Comparison of ENCODE assay signal across 16 cellular contexts in the genomic region with DNA sequence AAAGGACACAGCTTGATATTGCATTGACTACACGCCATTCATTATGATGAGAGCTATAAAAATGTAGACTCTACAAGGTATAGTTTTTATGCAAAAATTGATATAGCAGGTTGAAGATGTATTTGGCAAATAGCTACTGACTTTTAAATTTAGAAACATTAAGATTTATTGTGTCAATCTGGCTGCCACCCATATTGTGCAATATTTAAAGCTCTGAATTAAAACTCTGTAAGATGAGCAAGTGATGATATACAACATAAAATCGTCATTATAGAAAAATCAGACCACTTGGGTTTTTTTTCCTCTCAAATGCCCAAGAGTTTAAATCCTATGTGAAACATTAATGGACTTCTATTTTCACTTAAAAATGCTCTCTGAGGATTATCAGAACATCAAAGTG. TPM values are rescaled to one million over a fixed set of nuclear protein-coding genes. Genes with fewer than 3 reads are reported as not detected.
DNase-seq lines count a peak whose midpoint lies in the region; ATAC-seq, FAIRE-seq and TF ChIP-seq lines count a peak whose summit lies in the region.
"Had no signal": no experiment of that assay in that cellular context is flagged by ENCODE, and none has a peak within 500 bp of the region (broad histone marks: within the 10 kb centered on the region; RNA-seq: fewer than 3 reads in every experiment).

No MANE protein-coding gene starts in this region.

- peak overlapping the region; percentile 24 for H3K9ac ChIP-seq in GM23248
- H3K9ac ChIP-seq in PC-3 (ENCODE audit: low read length), result no peak overlapping the region
- peak overlapping the region; percentile 47 for H3K9ac ChIP-seq in endothelial cell of umbilical vein (replicated peaks; ENCODE audit: extremely low read depth, insufficient read depth, low read length)
- H3K9ac ChIP-seq: KMS-11 had no signal

- H3K79me2 ChIP-seq in GM23248 (ENCODE audit: insufficient read depth) (no peaks in the 10 kb centered on the region), PC-3 (ENCODE audit: low read length) (no peaks in the 10 kb centered on the region), endothelial cell of umbilical vein (ENCODE audit: control insufficient read depth, insufficient read depth, low read length) (no peaks in the 10 kb centered on the region)

- CTCF ChIA-PET in PC-3 (lab: Charles Lee) (no interaction called here), endothelial cell of umbilical vein (lab: Charles Lee) (interaction anchor here (0.8 to 1.7 kb wide), 7 partner anchors 15 to 223 kb away, joined by 3 to 5 read pairs (median 3); no protein-coding TSS in a partner anchor)

- TF ChIP-seq CTCF in PC-3 (conservative IDR thresholded peaks at IDR 0.05; ENCODE audit: low read depth, low read length) (no peak), endothelial cell of umbilical vein (IDR thresholded peaks at IDR 0.05; ENCODE audit: extremely low read depth in 1 of 2, insufficient read depth in 1 of 2, low read depth in 1 of 2, low read length in 2 of 2) (no peak)

- H2AFZ ChIP-seq in GM23248 (no peak overlapping the region), PC-3 (ENCODE audit: low read length) (no peak overlapping the region), endothelial cell of umbilical vein (ENCODE audit: low read depth, low read length) (no peak overlapping the region)

- H3K9me3 ChIP-seq in GM23248 (ENCODE audit: low read depth) (no peaks in the 10 kb centered on the region), PC-3 (ENCODE audit: low read length) (no peaks in the 10 kb centered on the region), endothelial cell of umbilical vein (replicated peaks; ENCODE audit: control insufficient read depth, insufficient read depth, low read length) (no peaks in the 10 kb centered on the region), mesodermal cell (ENCODE audit: control insufficient read depth, low read length) (no peaks in the 10 kb centered on the region)
- H3K9me3 ChIP-seq: HAP-1 had no signal

- peak overlapping the region; percentile 20 for H3K4me3 ChIP-seq in GM23248
- no peak overlapping the region for H3K4me3 ChIP-seq in PC-3 (ENCODE audit: low read length)
- no peak overlapping the region for H3K4me3 ChIP-seq in endothelial cell of umbilical vein (replicated peaks in 1 of 3; ENCODE audit: insufficient read depth in 1 of 3, low read depth in 1 of 3, low read length in 3 of 3)
- H3K4me3 ChIP-seq in mesodermal cell (ENCODE audit: extremely low read depth, insufficient read depth, low read length, poor library complexity, severe bottlenecking), result no peak overlapping the region
- H3K4me3 ChIP-seq: HAP-1 had no signal

- H3K4me3 Mint-ChIP-seq in activated naive CD8-positive, alpha-beta T cell treated with anti-CD3 and anti-CD28 coated beads, Interleukin-2, amount 50 U/mL, for 24 hours, result no peak overlapping the region
- H3K4me3 Mint-ChIP-seq in activated T-helper 1 cell treated with anti-CD3 and anti-CD28 coated beads, Interleukin-12 subunit alpha, Interleukin-12 subunit beta, Interleukin-2, Interleukin-4 antibody, amounts not matched to agents 30 ng/mL and 10 ng/mL and 1 ng/mL, durations not matched to agents 14 hours and 24 hours and 36 hours, result no peak overlapping the region
- H3K4me3 Mint-ChIP-seq: CD14-positive monocyte had no signal

- no peak for FAIRE-seq in endothelial cell of umbilical vein (lab: Jason Lieb, UNC)
- FAIRE-seq: G401.6 had no signal

- no peaks in the 10 kb centered on the region for H3K9me1 ChIP-seq in endothelial cell of umbilical vein (replicated peaks; ENCODE audit: control insufficient read depth, extremely low read depth, insufficient read depth, low read length)

- H3K4me1 ChIP-seq in GM23248 (ENCODE audit: insufficient read depth), result peaks cover 34% of the 10 kb centered on the region
- peaks cover 20% of the 10 kb centered on the region for H3K4me1 ChIP-seq in PC-3 (ENCODE audit: insufficient read depth, low read length)
- H3K4me1 ChIP-seq in endothelial cell of umbilical vein (ENCODE audit: control insufficient read depth, extremely low read depth, insufficient read depth, low read length), result peaks cover 34% of the 10 kb centered on the region
- peaks cover 14% of the 10 kb centered on the region for H3K4me1 ChIP-seq in mesodermal cell (ENCODE audit: control insufficient read depth, insufficient read depth, low read length, poor library complexity, severe bottlenecking)
- H3K4me1 ChIP-seq: HAP-1 had no signal

- H3K9me2 ChIP-seq in GM23248 (ENCODE audit: insufficient read depth) (no peaks in the 10 kb centered on the region), PC-3 (replicated peaks; ENCODE audit: low read length) (no peaks in the 10 kb centered on the region)

- H4K20me1 ChIP-seq in GM23248 (ENCODE audit: insufficient read depth) (no peaks in the 10 kb centered on the region), PC-3 (ENCODE audit: low read length) (no peaks in the 10 kb centered on the region), endothelial cell of umbilical vein (replicated peaks; ENCODE audit: control insufficient read depth, extremely low read depth, insufficient read depth, low read length) (no peaks in the 10 kb centered on the region)

- DNase-seq in GM23248 (no peak), PC-3 (no peak), endothelial cell of umbilical vein (ENCODE audit: low read depth, low spot score) (no peak), DMS53 (lab: John Stamatoyannopoulos, UW) (no peak)
- no peak for DNase-seq in activated naive CD8-positive, alpha-beta T cell treated with anti-CD3 and anti-CD28 coated beads, Interleukin-2, amount 50 U/mL, for 24 hours
- no peak for DNase-seq in activated T-helper 1 cell treated with anti-CD3 and anti-CD28 coated beads, Interleukin-12 subunit alpha, Interleukin-12 subunit beta, Interleukin-2, Interleukin-4 antibody, amounts not matched to agents 30 ng/mL and 10 ng/mL and 1 ng/mL, durations not matched to agents 14 hours and 24 hours and 36 hours (ENCODE audit: low spot score)
- DNase-seq: DND-41, NCI-H1436, NCI-H1930, NCI-H526 had no signal

- H3F3A ChIP-seq in GM23248 (ENCODE audit: insufficient read depth) (peaks cover 26% of the 10 kb centered on the region), PC-3 (ENCODE audit: low read length, unreplicated experiment) (no peaks in the 10 kb centered on the region)

- ATAC-seq in PC-3, result no peak
- no peak for ATAC-seq in HG02840 (IDR thresholded peaks at IDR 0.05; ENCODE audit: low FRiP score, unreplicated experiment)
- ATAC-seq in activated naive CD8-positive, alpha-beta T cell treated with anti-CD3 and anti-CD28 coated beads, Interleukin-2, amount 50 U/mL, for 24 hours, result no peak

- no peaks in the 10 kb centered on the region for H3K4me1 Mint-ChIP-seq in activated naive CD8-positive, alpha-beta T cell treated with anti-CD3 and anti-CD28 coated beads, Interleukin-2, amount 50 U/mL, for 24 hours
- H3K4me1 Mint-ChIP-seq in activated T-helper 1 cell treated with anti-CD3 and anti-CD28 coated beads, Interleukin-12 subunit alpha, Interleukin-12 subunit beta, Interleukin-2, Interleukin-4 antibody, amounts not matched to agents 30 ng/mL and 10 ng/mL and 1 ng/mL, durations not matched to agents 14 hours and 24 hours and 36 hours (ENCODE audit: low read depth), result no peaks in the 10 kb centered on the region
- H3K4me1 Mint-ChIP-seq: CD14-positive monocyte had no signal

- H3K4me2 ChIP-seq in GM23248 (ENCODE audit: unreplicated experiment) (peak overlapping the region; percentile 46), PC-3 (ENCODE audit: low read length) (peak overlapping the region; percentile 36; the same call in 1 of the 2 replicates), endothelial cell of umbilical vein (ENCODE audit: insufficient read depth, low read length) (peak overlapping the region; percentile 63)
- H3K4me2 ChIP-seq: KMS-11 had no signal

- in situ Hi-C loops in GM23248 (cut with MboI), result no loop called here

- H3K27me3 ChIP-seq in GM23248 (replicated peaks; ENCODE audit: insufficient read depth) (no peaks in the 10 kb centered on the region), PC-3 (ENCODE audit: low read length) (no peaks in the 10 kb centered on the region), endothelial cell of umbilical vein (ENCODE audit: control insufficient read depth in 2 of 2, insufficient read depth in 2 of 2, low read length in 2 of 2) (no peaks in the 10 kb centered on the region)

- H3K36me3 ChIP-seq in GM23248 (ENCODE audit: low read depth) (no peaks in the 10 kb centered on the region), PC-3 (ENCODE audit: low read depth, low read length) (no peaks in the 10 kb centered on the region), endothelial cell of umbilical vein (ENCODE audit: control insufficient read depth in 2 of 2, extremely low read depth in 1 of 2, insufficient read depth in 2 of 2, low read length in 2 of 2) (no peaks in the 10 kb centered on the region), mesodermal cell (ENCODE audit: control insufficient read depth, insufficient read depth, low read length) (no peaks in the 10 kb centered on the region)
- H3K36me3 ChIP-seq: HAP-1 had no signal

- intact Hi-C loops in PC-3 (cut with micrococcal nuclease) (loop anchor here (2.0 to 5.0 kb wide), 2 partner anchors 19 to 35 kb away; a partner anchor contains a TSS), endothelial cell of umbilical vein (cut with micrococcal nuclease) (loop anchor here (2.0 kb wide), 1 partner anchor 37 kb away; a partner anchor contains a TSS)
- intact Hi-C loops in activated T-helper 1 cell treated with anti-CD3 and anti-CD28 coated beads, Interleukin-12 subunit alpha, Interleukin-12 subunit beta, Interleukin-2, Interleukin-4 antibody, amounts not matched to agents 30 ng/mL and 10 ng/mL and 1 ng/mL, durations not matched to agents 14 hours and 24 hours and 36 hours (cut with micrococcal nuclease), result no loop called here

- H3K27ac Mint-ChIP-seq in activated naive CD8-positive, alpha-beta T cell treated with anti-CD3 and anti-CD28 coated beads, Interleukin-2, amount 50 U/mL, for 24 hours, result no peak overlapping the region
- no peak overlapping the region for H3K27ac Mint-ChIP-seq in activated T-helper 1 cell treated with anti-CD3 and anti-CD28 coated beads, Interleukin-12 subunit alpha, Interleukin-12 subunit beta, Interleukin-2, Interleukin-4 antibody, amounts not matched to agents 30 ng/mL and 10 ng/mL and 1 ng/mL, durations not matched to agents 14 hours and 24 hours and 36 hours
- H3K27ac Mint-ChIP-seq: CD14-positive monocyte had no signal

- no peaks in the 10 kb centered on the region for H3K36me3 Mint-ChIP-seq in activated naive CD8-positive, alpha-beta T cell treated with anti-CD3 and anti-CD28 coated beads, Interleukin-2, amount 50 U/mL, for 24 hours (ENCODE audit: low read depth)
- no peaks in the 10 kb centered on the region for H3K36me3 Mint-ChIP-seq in activated T-helper 1 cell treated with anti-CD3 and anti-CD28 coated beads, Interleukin-12 subunit alpha, Interleukin-12 subunit beta, Interleukin-2, Interleukin-4 antibody, amounts not matched to agents 30 ng/mL and 10 ng/mL and 1 ng/mL, durations not matched to agents 14 hours and 24 hours and 36 hours (ENCODE audit: low read depth)
- H3K36me3 Mint-ChIP-seq: CD14-positive monocyte had no signal

- H3K9me3 Mint-ChIP-seq in activated naive CD8-positive, alpha-beta T cell treated with anti-CD3 and anti-CD28 coated beads, Interleukin-2, amount 50 U/mL, for 24 hours, result no peaks in the 10 kb centered on the region
- H3K9me3 Mint-ChIP-seq in activated T-helper 1 cell treated with anti-CD3 and anti-CD28 coated beads, Interleukin-12 subunit alpha, Interleukin-12 subunit beta, Interleukin-2, Interleukin-4 antibody, amounts not matched to agents 30 ng/mL and 10 ng/mL and 1 ng/mL, durations not matched to agents 14 hours and 24 hours and 36 hours, result no peaks in the 10 kb centered on the region

- dilution Hi-C loops in endothelial cell of umbilical vein (cut with MboI; ENCODE audit: extremely low pct_ligation_motif_present, low sequenced_read_pairs), result no loop called here

- POLR2A ChIA-PET in PC-3 (lab: Charles Lee; ENCODE audit: unreplicated experiment), result no interaction called here
- POLR2A ChIA-PET in endothelial cell of umbilical vein (lab: Charles Lee), result interaction anchor here (1.1 kb wide), 1 partner anchor 19 kb away, joined by 3 read pairs; no protein-coding TSS in a partner anchor

- H3K27ac ChIP-seq in GM23248 (peak overlapping the region; percentile 51), PC-3 (ENCODE audit: low read length) (no peak overlapping the region), endothelial cell of umbilical vein (ENCODE audit: insufficient read depth, low read depth, low read length) (peak overlapping the region; percentile 67), mesodermal cell (ENCODE audit: low read depth, low read length, severe bottlenecking) (peak overlapping the region; percentile 24)
- H3K27ac ChIP-seq: KMS-11 had no signal

- BruUV-seq in PC-3 (replicated peaks; lab: Mats Ljungman, UMichigan) (no TSS peak), endothelial cell of umbilical vein (replicated peaks; lab: Mats Ljungman, UMichigan) (no TSS peak)

- 48 to 51% methylated on average over 2 of the region's 2 CpGs for WGBS in GM23248 (ENCODE audit: low coverage in 1 of 2, low lambda C conversion rate in 2 of 2, missing lambda C conversion rate in 2 of 2), 2 experiments
- no CpG with 5 or more reads among the region's 2 CpGs for WGBS in mesodermal cell (ENCODE audit: insufficient coverage in 2 of 2), 2 experiments

- peaks cover 4% of the 10 kb centered on the region for H3K27me3 Mint-ChIP-seq in activated naive CD8-positive, alpha-beta T cell treated with anti-CD3 and anti-CD28 coated beads, Interleukin-2, amount 50 U/mL, for 24 hours
- H3K27me3 Mint-ChIP-seq in activated T-helper 1 cell treated with anti-CD3 and anti-CD28 coated beads, Interleukin-12 subunit alpha, Interleukin-12 subunit beta, Interleukin-2, Interleukin-4 antibody, amounts not matched to agents 30 ng/mL and 10 ng/mL and 1 ng/mL, durations not matched to agents 14 hours and 24 hours and 36 hours (ENCODE audit: insufficient read depth), result peaks cover 3% of the 10 kb centered on the region

- no peak for TF ChIP-seq POLR2A in endothelial cell of umbilical vein (IDR thresholded peaks at IDR 0.05; ENCODE audit: low read depth, low read length)

RNA-seq across cellular contexts. Expression of a gene that starts 36.8 kb away (rescaled TPM):
- 2.5 and 5.6 TPM in 2 replicates for total RNA-seq in GM23248 (2014; rRNA removed; shearing (Covaris generic))
- 3.7 and 5.7 TPM in 2 replicates for polyA plus RNA-seq in GM23248 (2016; fragmentation: Nextera tagmentation; extraction: Ambion mirVana)
- 17.2 and 19.0 TPM in 2 replicates for total RNA-seq in PC-3 (2014; rRNA removed)
- 19.8 and 24.4 TPM in 2 replicates for total RNA-seq in endothelial cell of umbilical vein
- 3.6 and 4.7 TPM in 2 replicates for polyA plus RNA-seq in endothelial cell of umbilical vein
- 5.2 and 6.3 TPM in 2 replicates for polyA plus RNA-seq in endothelial cell of umbilical vein (2011; cell fraction: cytosol; rRNA removed)
- polyA plus RNA-seq in endothelial cell of umbilical vein (2011; cell fraction: nucleus; rRNA removed), result 18.7 and 23.5 TPM in 2 replicates
- 4.5 and 9.6 TPM in 2 replicates for polyA plus RNA-seq in endothelial cell of umbilical vein (2012)
- polyA minus RNA-seq in endothelial cell of umbilical vein, result 7.0 and 7.9 TPM in 2 replicates
- 23.0 TPM for polyA minus RNA-seq in endothelial cell of umbilical vein (2011; cell fraction: cytosol; rRNA and poly(A)+ RNA removed)
- 20.1 and 29.1 TPM in 2 replicates for polyA minus RNA-seq in endothelial cell of umbilical vein (2011; cell fraction: nucleus; rRNA and poly(A)+ RNA removed)
- polyA plus RNA-seq in mesodermal cell (2013, experiment 1 of 2), result 12.5 TPM
- 8.0 TPM for polyA plus RNA-seq in mesodermal cell (2013, experiment 2 of 2)
- total RNA-seq in activated T-helper 1 cell treated with anti-CD3 and anti-CD28 coated beads, Interleukin-12 subunit alpha, Interleukin-12 subunit beta, Interleukin-2, Interleukin-4 antibody, amounts not matched to agents 30 ng/mL and 10 ng/mL and 1 ng/mL, durations not matched to agents 14 hours and 24 hours and 36 hours, result 16.6 and 16.9 TPM in 2 replicates
- polyA plus RNA-seq: CD14-positive monocyte had no signal
